Comparison of ENCODE assay signal across 25 cellular contexts in genomic region chr18:45602926-45603325, GRCh38. TPM values are rescaled to one million over a fixed set of nuclear protein-coding genes. Genes with fewer than 3 reads are reported as not detected.
"Had no signal": no experiment of that assay in that cellular context is flagged by ENCODE, and none has a peak within 500 bp of the region (broad histone marks: within the 10 kb centered on the region; RNA-seq: fewer than 3 reads in every experiment).

No MANE protein-coding gene starts in this region.

- DNase-seq: activated CD4-positive, alpha-beta memory T cell treated with anti-CD3 and anti-CD28 coated beads for 36 hours; activated CD4-positive, alpha-beta T cell treated with anti-CD3 and anti-CD28 coated beads for 48 hours; activated gamma-delta T cell; activated T-cell treated with anti-CD3 and anti-CD28 coated beads, Interleukin-2, amount 50 U/mL, for 72 hours; brain microvascular endothelial cell; colonic mucosa; dorsolateral prefrontal cortex; effector memory CD8-positive, alpha-beta T cell; left cardiac atrium; mesenchymal stem cell; pancreas; psoas muscle; right cardiac atrium; stimulated activated CD4-positive, alpha-beta T cell treated with anti-CD3 and anti-CD28 coated beads, Interleukin-12 subunit alpha, Interleukin-12 subunit beta, amount 100 ng/mL, for 4 hours; stimulated activated CD4-positive, alpha-beta T cell treated with anti-CD3 and anti-CD28 coated beads, Interleukin-4, amount 100 ng/mL, for 4 hours; stimulated activated naive CD8-positive, alpha-beta T cell treated with anti-CD3 and anti-CD28 coated beads, Interleukin-15, Interleukin-2, amounts not matched to agents 100 U/mL and 50 U/mL, for 24 hours; upper lobe of left lung had no signal

- H3K36me3 ChIP-seq: ascending aorta, brain microvascular endothelial cell, colonic mucosa, neutrophil, pancreas, upper lobe of left lung had no signal

- H3K4me3 ChIP-seq: ascending aorta, colonic mucosa, dorsolateral prefrontal cortex, pancreas, psoas muscle, upper lobe of left lung had no signal

- H3K9me3 ChIP-seq: ascending aorta, colonic mucosa, neutrophil, pancreas, psoas muscle, upper lobe of left lung had no signal

- ATAC-seq: activated T-cell treated with anti-CD3 and anti-CD28 coated beads, Interleukin-2, amount 50 U/mL, for 72 hours; effector memory CD8-positive, alpha-beta T cell; left cardiac atrium; pancreas; psoas muscle; right cardiac atrium; stimulated activated naive CD8-positive, alpha-beta T cell treated with anti-CD3 and anti-CD28 coated beads, Interleukin-15, Interleukin-2, amounts not matched to agents 100 U/mL and 50 U/mL, for 24 hours had no signal

- H3K27ac ChIP-seq: ascending aorta, brain microvascular endothelial cell, colonic mucosa, dorsolateral prefrontal cortex, neutrophil, pancreas, psoas muscle, upper lobe of left lung had no signal

- H3K4me1 ChIP-seq: ascending aorta, colonic mucosa, pancreas, psoas muscle, upper lobe of left lung had no signal

- H3K27me3 ChIP-seq: ascending aorta, brain microvascular endothelial cell, colonic mucosa, neutrophil, pancreas, upper lobe of left lung had no signal

- FAIRE-seq: endothelial cell of umbilical vein, pancreas had no signal

RNA-seq across cellular contexts. Expression of gene SLC14A2, which starts 12.3 kb away (rescaled TPM):
- total RNA-seq: ascending aorta, colonic mucosa, endothelial cell of umbilical vein, glomerular endothelial cell, lower leg skin, mononuclear cell, myocyte, skeletal muscle tissue had no signal
